Comparison of ENCODE assay signal across 18 cellular contexts in the genomic region with DNA sequence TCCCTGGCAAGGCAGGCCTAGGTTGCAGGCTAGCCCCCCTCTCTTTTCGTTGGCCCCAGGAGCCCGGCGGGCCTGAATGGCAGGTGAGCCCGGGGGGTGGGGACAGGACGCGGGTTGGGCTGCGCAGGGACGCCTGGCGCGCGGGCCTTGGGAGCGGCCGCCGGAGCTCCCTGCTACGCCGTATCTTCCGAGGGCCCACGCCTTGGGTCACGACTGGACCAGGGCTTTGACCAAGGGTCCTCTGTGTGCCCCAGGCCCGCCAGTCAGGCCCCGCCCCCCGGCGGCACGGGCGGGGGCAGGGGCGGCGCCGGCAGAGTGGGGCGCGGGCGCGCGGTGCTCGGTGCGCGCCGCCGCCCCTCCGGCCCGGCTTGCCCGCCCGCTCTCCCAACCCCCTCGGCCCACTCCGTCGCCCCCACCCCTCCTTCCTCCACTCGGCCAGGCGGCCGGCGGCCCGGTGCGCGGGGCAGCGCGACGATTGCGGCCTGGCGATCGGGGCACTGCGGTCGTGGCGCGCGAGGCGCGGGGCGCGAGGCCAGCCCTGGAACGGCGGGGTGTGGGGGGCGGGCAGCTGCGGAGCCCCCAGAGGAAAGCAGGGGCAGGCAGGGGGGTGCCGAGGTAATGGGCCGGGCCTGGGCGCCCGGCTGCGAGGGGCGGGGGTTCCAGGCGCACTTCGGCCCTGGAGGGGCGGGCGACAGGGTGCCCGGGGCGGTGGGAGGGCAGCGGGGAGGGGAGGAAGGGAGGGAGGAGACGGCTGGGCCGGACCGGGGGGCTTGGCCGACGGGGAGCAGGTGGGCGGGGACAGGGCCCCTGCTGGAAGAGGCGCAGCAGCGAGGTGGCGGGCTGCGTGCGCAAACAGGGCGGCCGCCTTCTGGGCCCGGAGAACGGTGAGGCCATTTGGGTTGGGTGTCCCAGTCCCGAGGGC. TPM values are rescaled to one million over a fixed set of nuclear protein-coding genes. Genes with fewer than 3 reads are reported as not detected.
A peak's percentile ranks its signal among the peaks of the same experiment; 100 is the strongest.
DNase-seq lines count a peak whose midpoint lies in the region; ATAC-seq and TF ChIP-seq lines count a peak whose summit lies in the region.
"Had no signal": no experiment of that assay in that cellular context is flagged by ENCODE, and none has a peak within 500 bp of the region (broad histone marks: within the 10 kb centered on the region; RNA-seq: fewer than 3 reads in every experiment).

A gene (plus strand): TSS at position 798 of the 922 bp plus-strand sequence. CDS start 3,357 bp downstream, outside the sequence.

- H3K4me1 ChIP-seq in left ventricle myocardium inferior = no peaks in the 10 kb centered on the region
- no peaks in the 10 kb centered on the region for H3K4me1 ChIP-seq in hepatocyte (ENCODE audit: insufficient read depth)
- peaks cover 0 to 4% of the 10 kb centered on the region in 2 donors for H3K4me1 ChIP-seq in neuronal stem cell (ENCODE audit: control insufficient read depth in 2 of 2, insufficient read depth in 1 of 2, low read depth in 1 of 2, low read length in 2 of 2)
- H3K4me1 ChIP-seq: adrenal gland, right atrium auricular region, SJSA1 had no signal

- H3K9me2 ChIP-seq in hepatocyte (replicated peaks; ENCODE audit: insufficient read depth) = no peaks in the 10 kb centered on the region

- no peak within 1 kb of the TSS for H3K4ac ChIP-seq in neuronal stem cell (ENCODE audit: low read length)

- H3K36me3 ChIP-seq in left ventricle myocardium inferior = no peaks in the 10 kb centered on the region
- H3K36me3 ChIP-seq in hepatocyte (replicated peaks; ENCODE audit: insufficient read depth, low read depth) = no peaks in the 10 kb centered on the region
- H3K36me3 ChIP-seq in neuronal stem cell (replicated peaks in 1 of 2; ENCODE audit: control insufficient read depth in 2 of 2, insufficient read depth in 2 of 2, low read length in 2 of 2) = no peaks in the 10 kb centered on the region
- H3K36me3 ChIP-seq: adrenal gland, right atrium auricular region, SJSA1 had no signal

- no peak for TF ChIP-seq CTCF in left ventricle myocardium inferior (IDR thresholded peaks at IDR 0.05; ENCODE audit: borderline replicate concordance)
- no peak for TF ChIP-seq CTCF in hepatocyte (IDR thresholded peaks at IDR 0.05; ENCODE audit: poor library complexity)

- peak within 1 kb of the TSS; percentile 70 for H3K4me2 ChIP-seq in hepatocyte
- peak within 1 kb of the TSS; percentile 43 for H3K4me2 ChIP-seq in neuronal stem cell (ENCODE audit: insufficient read depth, low read length, poor library complexity, severe bottlenecking)

- H4K91ac ChIP-seq in neuronal stem cell (ENCODE audit: low read depth, low read length, poor library complexity) = no peak within 1 kb of the TSS

- peak within 1 kb of the TSS; percentile 58 for H2BK15ac ChIP-seq in neuronal stem cell (ENCODE audit: low read length)

- H2AK5ac ChIP-seq in neuronal stem cell (ENCODE audit: low read depth, low read length) = no peak within 1 kb of the TSS

- WGBS in hepatocyte (ENCODE audit: low lambda C conversion rate, missing lambda C conversion rate) = 30% methylated on average over 24 of the region's 100 CpGs
- WGBS in neuronal stem cell (ENCODE audit: extremely low coverage in 2 of 2, insufficient read length in 2 of 2, insufficient replicate concordance in 1 of 2), 2 donors = no CpG with 5 or more reads among the region's 100 CpGs

- no peak within 1 kb of the TSS for H3K23ac ChIP-seq in neuronal stem cell (ENCODE audit: low read depth, low read length, poor library complexity)

- H2BK12ac ChIP-seq in neuronal stem cell (ENCODE audit: low read length) = no peak within 1 kb of the TSS

- H3K79me1 ChIP-seq in neuronal stem cell (ENCODE audit: low read depth, low read length) = no peaks in the 10 kb centered on the region

- peak within 1 kb of the TSS; percentile 38 for H3K14ac ChIP-seq in neuronal stem cell (ENCODE audit: low read length)

- no peaks in the 10 kb centered on the region for H3K9me3 ChIP-seq in left ventricle myocardium inferior (replicated peaks)
- H3K9me3 ChIP-seq in hepatocyte (ENCODE audit: low read depth) = no peaks in the 10 kb centered on the region
- no peaks in the 10 kb centered on the region for H3K9me3 ChIP-seq in neuronal stem cell (replicated peaks in 1 of 2; ENCODE audit: control insufficient read depth in 2 of 2, insufficient read depth in 1 of 2, low read depth in 1 of 2, low read length in 2 of 2)
- H3K9me3 ChIP-seq: adrenal gland, right atrium auricular region, SJSA1 had no signal

- no peak for ATAC-seq in left cardiac atrium
- ATAC-seq in HG02678 (IDR thresholded peaks at IDR 0.05; ENCODE audit: unreplicated experiment) = no peak

- H3K4me3 ChIP-seq in left ventricle myocardium inferior (peak within 1 kb of the TSS; percentile 56), hepatocyte (no peak within 1 kb of the TSS), neuronal stem cell (ENCODE audit: low read length in 2 of 2) (peak within 1 kb of the TSS in 1 of 2 donors; percentile 85)
- H3K4me3 ChIP-seq: adrenal gland, GM23248, SJSA1 had no signal

- peak within 1 kb of the TSS; percentile 81 for H3K9ac ChIP-seq in neuronal stem cell (ENCODE audit: low read depth, low read length, poor library complexity)
- H3K9ac ChIP-seq: GM23248 had no signal

- H4K8ac ChIP-seq in neuronal stem cell (ENCODE audit: low read depth, low read length) = no peak within 1 kb of the TSS

- no peaks in the 10 kb centered on the region for H3K79me2 ChIP-seq in hepatocyte

- DNase-seq in left ventricle myocardium inferior (no peak), left cardiac atrium (no peak), hepatocyte (ENCODE audit: low spot score) (peak; percentile 16), neuronal stem cell (ENCODE audit: low spot score) (no peak), SHP77 treated with DMSO at 0.1 percent for 48 hours (lab: John Stamatoyannopoulos, UW) (no peak), inferior parietal cortex (ENCODE audit: extremely low spot score) (no peak)
- DNase-seq in stimulated activated CD4-positive, alpha-beta T cell treated with anti-CD3 and anti-CD28 coated beads, Interleukin-12 subunit alpha, Interleukin-12 subunit beta, amount 100 ng/mL, for 4 hours = no peak
- DNase-seq: activated CD4-positive, alpha-beta memory T cell treated with anti-CD3 and anti-CD28 coated beads, Interleukin-2, amount 10 ng/mL, durations not matched to agents 7 days and 5 days; adrenal gland; Calu3; cortex of kidney; GM23248; islet precursor cell; NCI-H2171; stimulated activated CD4-positive, alpha-beta T cell treated with anti-CD3 and anti-CD28 coated beads, Interleukin-4, amount 100 ng/mL, for 24 hours had no signal

- no peaks in the 10 kb centered on the region for H4K20me1 ChIP-seq in hepatocyte (ENCODE audit: insufficient read depth, poor library complexity, severe bottlenecking)

- peaks cover 9% of the 10 kb centered on the region for H3K27me3 ChIP-seq in left ventricle myocardium inferior (ENCODE audit: low read depth)
- H3K27me3 ChIP-seq in hepatocyte = no peaks in the 10 kb centered on the region
- peaks cover 0 to 32% (median 0%) of the 10 kb centered on the region in 3 experiments for H3K27me3 ChIP-seq in neuronal stem cell (ENCODE audit: control insufficient read depth in 3 of 3, insufficient read depth in 3 of 3, low read depth in 1 of 3, low read length in 3 of 3)
- H3K27me3 ChIP-seq: right atrium auricular region, SJSA1 had no signal

- intact Hi-C loops in left ventricle myocardium inferior (cut with micrococcal nuclease) (no loop called here), left cardiac atrium (cut with DNase I) (no loop called here)

- H2BK5ac ChIP-seq in neuronal stem cell (ENCODE audit: low read length) = no peak within 1 kb of the TSS

- H2AFZ ChIP-seq in hepatocyte (no peak within 1 kb of the TSS), neuronal stem cell (ENCODE audit: low read length) (no peak within 1 kb of the TSS)

- peak within 1 kb of the TSS; percentile 92 for H3K18ac ChIP-seq in neuronal stem cell (ENCODE audit: low read length)

- H2BK120ac ChIP-seq in neuronal stem cell (ENCODE audit: low read depth, low read length) = no peak within 1 kb of the TSS

- H3K27ac ChIP-seq in left ventricle myocardium inferior (replicated peaks) = peak within 1 kb of the TSS; percentile 19
- no peak within 1 kb of the TSS for H3K27ac ChIP-seq in hepatocyte
- no peak within 1 kb of the TSS for H3K27ac ChIP-seq in neuronal stem cell (replicated peaks; ENCODE audit: low read length)
- H3K27ac ChIP-seq: adrenal gland, right atrium auricular region, SJSA1 had no signal

RNA-seq across cellular contexts. Expression of the gene that starts here (rescaled TPM):
- total RNA-seq in left ventricle myocardium inferior (2.7 TPM), left cardiac atrium (1 to 10 TPM in 1 of 2 donors, under 1 TPM in 1; 0.18 to 1.1 TPM), hepatocyte (0.17 and 0.20 TPM in 2 replicates)
- polyA plus RNA-seq in hepatocyte = 0.22 and 0.36 TPM in 2 replicates
- 6.8 TPM for polyA plus RNA-seq in neuronal stem cell (2013, experiment 1 of 2)
- polyA plus RNA-seq in neuronal stem cell (2013, experiment 2 of 2) = 8.2 TPM
- total RNA-seq: activated CD4-positive, alpha-beta memory T cell treated with anti-CD3 and anti-CD28 coated beads, Interleukin-2, amount 10 ng/mL, durations not matched to agents 7 days and 5 days; Calu3; GM23248; SJSA1 had no signal

Comparison
In these comparisons a context has a peak if more than half of its experiments do, and no peak if none do; other contexts are left out.
1. Peak in DNase-seq and H3K4me2 ChIP-seq in hepatocyte; RNA of the gene not detected or under 1 TPM.